1 cellular context compared by ENCODE assay signal in the genomic region with DNA sequence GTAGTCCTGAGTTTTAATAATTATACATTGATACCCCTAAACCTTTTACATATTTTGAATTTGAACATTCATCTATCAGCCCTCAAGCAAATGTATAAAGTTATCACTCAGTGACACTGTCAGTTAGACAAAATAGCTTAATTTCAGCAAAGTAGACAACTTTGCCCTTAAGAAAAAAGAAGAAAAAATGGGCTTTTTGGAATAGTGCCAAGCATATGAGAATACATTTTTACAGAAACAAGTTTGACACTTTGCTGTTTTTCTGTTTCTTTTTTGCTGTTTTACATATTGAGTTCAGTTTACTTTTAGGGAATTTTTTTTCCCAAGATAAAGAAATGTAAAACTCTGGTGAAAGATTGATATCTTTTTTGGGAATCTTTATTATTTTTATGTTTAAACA.
A peak's percentile ranks its signal among the peaks of the same experiment; 100 is the strongest.
TF ChIP-seq lines count a peak whose summit lies in the region.

No MANE protein-coding gene starts in this region.

TF ChIP-seq in K562, 482 proteins besides CTCF, POLR2A, EP300 and RAD21:
- TF ChIP-seq ZNF280B (CRISPR knock-in tag; IDR thresholded peaks at IDR 0.05): no peak
- TF ChIP-seq, protein P1, sequence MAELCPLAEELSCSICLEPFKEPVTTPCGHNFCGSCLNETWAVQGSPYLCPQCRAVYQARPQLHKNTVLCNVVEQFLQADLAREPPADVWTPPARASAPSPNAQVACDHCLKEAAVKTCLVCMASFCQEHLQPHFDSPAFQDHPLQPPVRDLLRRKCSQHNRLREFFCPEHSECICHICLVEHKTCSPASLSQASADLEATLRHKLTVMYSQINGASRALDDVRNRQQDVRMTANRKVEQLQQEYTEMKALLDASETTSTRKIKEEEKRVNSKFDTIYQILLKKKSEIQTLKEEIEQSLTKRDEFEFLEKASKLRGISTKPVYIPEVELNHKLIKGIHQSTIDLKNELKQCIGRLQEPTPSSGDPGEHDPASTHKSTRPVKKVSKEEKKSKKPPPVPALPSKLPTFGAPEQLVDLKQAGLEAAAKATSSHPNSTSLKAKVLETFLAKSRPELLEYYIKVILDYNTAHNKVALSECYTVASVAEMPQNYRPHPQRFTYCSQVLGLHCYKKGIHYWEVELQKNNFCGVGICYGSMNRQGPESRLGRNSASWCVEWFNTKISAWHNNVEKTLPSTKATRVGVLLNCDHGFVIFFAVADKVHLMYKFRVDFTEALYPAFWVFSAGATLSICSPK (IDR thresholded peaks at IDR 0.05; ENCODE audit: borderline replicate concordance): no peak
- TF ChIP-seq NFIC (IDR thresholded peaks at IDR 0.05): peak; percentile 92
- TF ChIP-seq ZSCAN29 (IDR thresholded peaks at IDR 0.05): no peak
- peak; percentile 56 for TF ChIP-seq NFIX (CRISPR knock-in tag; IDR thresholded peaks at IDR 0.05; ENCODE audit: low read depth)
